In the genomic region with DNA sequence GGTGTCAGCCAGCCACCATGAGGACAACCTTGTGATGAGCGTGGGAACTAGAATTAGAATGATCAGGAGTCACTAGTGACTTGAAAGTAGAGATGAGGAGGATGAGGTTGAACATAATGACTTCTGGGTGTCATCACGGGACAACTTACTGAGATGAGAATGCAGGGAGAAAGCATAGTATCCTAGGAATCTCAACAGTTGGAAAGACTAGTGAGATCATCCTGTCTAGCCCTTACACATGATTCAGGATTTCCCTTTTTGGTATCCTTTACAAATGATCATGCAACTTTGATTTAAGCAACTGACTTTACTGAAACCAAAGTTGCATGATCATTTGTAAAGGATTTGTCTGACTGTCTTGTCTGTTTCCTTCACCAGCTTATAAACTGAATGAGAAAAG, we compare ENCODE assay signal across 20 cellular contexts. TPM values are rescaled to one million over a fixed set of nuclear protein-coding genes. Genes with fewer than 3 reads are reported as not detected.
A peak's percentile ranks its signal among the peaks of the same experiment; 100 is the strongest.
DNase-seq lines count a peak whose midpoint lies in the region; ATAC-seq, FAIRE-seq and TF ChIP-seq lines count a peak whose summit lies in the region.
"Had no signal": no experiment of that assay in that cellular context is flagged by ENCODE, and none has a peak within 500 bp of the region (broad histone marks: within the 10 kb centered on the region; RNA-seq: fewer than 3 reads in every experiment).

No MANE protein-coding gene starts in this region.

- H3K4me3 ChIP-seq in epithelial cell of esophagus (ENCODE audit: low read length), result no peak overlapping the region
- no peak overlapping the region for H3K4me3 ChIP-seq in neutrophil (ENCODE audit: low read depth in 1 of 2, low read length in 1 of 2)

- no peaks in the 10 kb centered on the region for H3K27me3 ChIP-seq in neutrophil

- H3K4me1 ChIP-seq in neutrophil (ENCODE audit: control insufficient read depth in 1 of 2, insufficient read depth in 1 of 2, low read depth in 1 of 2, low read length in 1 of 2), result peaks cover 19 to 20% of the 10 kb centered on the region in 2 experiments

- TF ChIP-seq CTCF in epithelial cell of esophagus (IDR thresholded peaks at IDR 0.05; ENCODE audit: insufficient read depth, low read depth, low read length, missing control alignments) (no peak), neutrophil (IDR thresholded peaks at IDR 0.05) (no peak)

- no peak for FAIRE-seq in urothelium cell line (lab: Jason Lieb, UNC)
- FAIRE-seq: kidney had no signal

- DNase-seq in EH (ENCODE audit: low read depth) (peak; percentile 90), LHCN-M2 (ENCODE audit: low read depth) (peak; percentile 72), epithelial cell of esophagus (ENCODE audit: low read depth) (peak; percentile 62), DMS 273 (lab: John Stamatoyannopoulos, UW; ENCODE audit: unreplicated experiment) (no peak), urothelium cell line (ENCODE audit: low spot score) (no peak), pons (ENCODE audit: low spot score) (no peak)
- DNase-seq: activated CD4-positive, alpha-beta T cell treated with anti-CD3 and anti-CD28 coated beads, Interleukin-2, amount 10 ng/mL, durations not matched to agents 24 days and 14 days; activated CD8-positive, alpha-beta memory T cell treated with anti-CD3 and anti-CD28 coated beads, Interleukin-2, amount 50 U/mL, for 4 hours; GF-D8; KG1; kidney; midbrain; NCI-H1105 treated with DMSO at 0.1 percent for 48 hours; NCI-H2107; NCI-H526; nucleus accumbens; stimulated activated CD4-positive, alpha-beta T cell treated with anti-CD3 and anti-CD28 coated beads, Interleukin-4, amount 100 ng/mL, for 1 hour had no signal

- no peaks in the 10 kb centered on the region for H3K9me3 ChIP-seq in neutrophil

- ATAC-seq in GM19035 (IDR thresholded peaks at IDR 0.05; ENCODE audit: unreplicated experiment), result no peak
- ATAC-seq: esophagus mucosa had no signal

- H3K27ac ChIP-seq in neutrophil, result peak overlapping the region; percentile 70

- no peaks in the 10 kb centered on the region for H3K36me3 ChIP-seq in neutrophil

RNA-seq across cellular contexts. Expression of gene HIF1A, which starts 51.8 kb away (rescaled TPM):
- total RNA-seq in LHCN-M2 (2014; rRNA removed), result 918 and 1,000 TPM in 2 replicates
- 299 TPM for polyA plus RNA-seq in LHCN-M2 (2012)

Comparison
In these comparisons a context has a peak if more than half of its experiments do, and no peak if none do; other contexts are left out.
1. DNase-seq: peak in EH (single experiment), LHCN-M2 (single experiment) and epithelial cell of esophagus (single experiment); none in DMS 273 (single experiment), urothelium cell line (single experiment) and pons (single experiment).